ENCODE assay signal across 11 cellular contexts in the genomic region with DNA sequence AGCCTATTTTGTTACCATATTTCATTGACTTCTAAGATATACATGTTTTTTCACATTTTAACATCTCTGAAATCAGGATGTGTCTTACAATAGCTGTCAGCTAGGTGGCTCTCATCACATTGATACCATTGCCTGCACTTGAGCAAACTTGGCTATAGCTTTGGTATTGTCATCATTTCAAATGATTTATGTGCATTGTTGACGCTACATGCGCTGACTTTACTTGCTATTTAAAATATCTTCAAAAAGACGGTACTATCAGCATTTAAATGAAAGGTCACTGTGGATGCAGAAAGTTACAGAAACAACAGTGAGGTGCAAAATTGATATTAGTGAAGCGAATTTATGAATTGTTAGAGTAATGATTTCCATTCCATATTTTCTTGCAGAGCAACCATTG. TPM values are rescaled to one million over a fixed set of nuclear protein-coding genes. Genes with fewer than 3 reads are reported as not detected.
A peak's percentile ranks its signal among the peaks of the same experiment; 100 is the strongest.
DNase-seq lines count a peak whose midpoint lies in the region; ATAC-seq lines count a peak whose summit lies in the region.
"Had no signal": no experiment of that assay in that cellular context is flagged by ENCODE, and none has a peak within 500 bp of the region (broad histone marks: within the 10 kb centered on the region; RNA-seq: fewer than 3 reads in every experiment).

No MANE protein-coding gene starts in this region.

- peaks cover 12% of the 10 kb centered on the region for H3K4me1 ChIP-seq in adipocyte (ENCODE audit: control insufficient read depth, insufficient read depth, low read length)

- no peaks in the 10 kb centered on the region for H3K36me3 Mint-ChIP-seq in naive thymus-derived CD8-positive, alpha-beta T cell

- H3K36me3 ChIP-seq in adipocyte (ENCODE audit: control insufficient read depth, insufficient read depth, low read length, severe bottlenecking) (no peaks in the 10 kb centered on the region), MG63 (no peaks in the 10 kb centered on the region)

- H3K9ac ChIP-seq in adipocyte (ENCODE audit: low read length): no peak overlapping the region

- H3K27ac Mint-ChIP-seq in naive thymus-derived CD8-positive, alpha-beta T cell: no peak overlapping the region

- H3K27me3 ChIP-seq in adipocyte (replicated peaks; ENCODE audit: control insufficient read depth, insufficient read depth, low read length) (no peaks in the 10 kb centered on the region), MG63 (no peaks in the 10 kb centered on the region)

- POLR2A ChIA-PET in naive thymus-derived CD8-positive, alpha-beta T cell (lab: Charles Lee): interaction anchor here (0.9 kb wide), 1 partner anchor 54 kb away, joined by 3 read pairs; the partner anchor contains the start of gene ABHD2

- no peaks in the 10 kb centered on the region for H3K9me3 Mint-ChIP-seq in naive thymus-derived CD8-positive, alpha-beta T cell

- no peaks in the 10 kb centered on the region for H3K9me3 ChIP-seq in adipocyte (ENCODE audit: control insufficient read depth, low read length)
- H3K9me3 ChIP-seq in MG63: no peaks in the 10 kb centered on the region

- H3K4me1 Mint-ChIP-seq in naive thymus-derived CD8-positive, alpha-beta T cell: peaks cover 0 to 1% (median 0%) of the 10 kb centered on the region in 4 donors

- peak overlapping the region; percentile 31 for H3K4me3 ChIP-seq in adipocyte (ENCODE audit: low read length)
- no peak overlapping the region for H3K4me3 ChIP-seq in MG63

- DNase-seq in DMS 273 (lab: John Stamatoyannopoulos, UW; ENCODE audit: unreplicated experiment) (peak; percentile 8), DMS 273 treated with DMSO at 0.1 percent for 48 hours (lab: John Stamatoyannopoulos, UW) (no peak), HuH-7 (ENCODE audit: low spot score) (peak; percentile 53), adipocyte (ENCODE audit: low read depth) (peak; percentile 47), NCI-H510A (lab: John Stamatoyannopoulos, UW) (no peak), MG63 (no peak), GM19240 (ENCODE audit: insufficient read length, low spot score) (no peak)
- peak in 2 of 10 donors; percentile 18 to 23 for DNase-seq in naive thymus-derived CD8-positive, alpha-beta T cell
- DNase-seq: activated CD4-positive, CD25-positive, alpha-beta regulatory T cell treated with anti-CD3 and anti-CD28 coated beads, Interleukin-2, amount 50 U/mL, for 72 hours; amygdala; NCI-H345 had no signal

- peaks cover 0 to 14% (median 6%) of the 10 kb centered on the region in 5 donors for H3K27me3 Mint-ChIP-seq in naive thymus-derived CD8-positive, alpha-beta T cell

- peak; percentile 35 to 39 for ATAC-seq in naive thymus-derived CD8-positive, alpha-beta T cell

- no peak overlapping the region for H3K4me3 Mint-ChIP-seq in naive thymus-derived CD8-positive, alpha-beta T cell

RNA-seq across cellular contexts. Expression of gene ABHD2, which starts 54.0 kb away (rescaled TPM):
- total RNA-seq in naive thymus-derived CD8-positive, alpha-beta T cell: 10 to 100 TPM; 47.6 to 49.9 TPM
- 10 to 100 TPM; 14.0 to 17.1 (median 15.0) TPM for polyA plus RNA-seq in naive thymus-derived CD8-positive, alpha-beta T cell
- total RNA-seq in MG63 (2014; rRNA removed; shearing (Covaris generic); ENCODE audit: low replicate concordance): 9.5 and 18.3 TPM in 2 replicates

Comparison
In these comparisons a context has a peak if more than half of its experiments do, and no peak if none do; other contexts are left out.
1. DNase-seq: peak in DMS 273 (single experiment), HuH-7 (single experiment) and adipocyte (single experiment); none in DMS 273 treated with DMSO at 0.1 percent for 48 hours (single experiment), NCI-H510A (single experiment), MG63 (single experiment) and GM19240 (single experiment).